Comparison of ENCODE assay signal across 28 cellular contexts in genomic region chr7:117637937-117638336, GRCh38.
"Had no signal": no experiment of that assay in that cellular context is flagged by ENCODE, and none has a peak within 500 bp of the region (broad histone marks: within the 10 kb centered on the region; RNA-seq: fewer than 3 reads in every experiment).

No MANE protein-coding gene starts in this region.

- H2AFZ ChIP-seq: neural progenitor cell, parathyroid adenoma had no signal

- H3K9me3 Mint-ChIP-seq: stimulated activated effector memory CD8-positive, alpha-beta T cell treated with anti-CD3 and anti-CD28 coated beads, Interleukin-12 subunit alpha, Interleukin-12 subunit beta, amount 100 ng/mL, for 72 hours had no signal

- H3K27ac Mint-ChIP-seq: naive thymus-derived CD8-positive, alpha-beta T cell; natural killer cell treated with Interleukin-12 subunit alpha and Interleukin-12 subunit beta and Interleukin-15 and Interleukin-18, amount 100 ng/mL, for 72 hours; neural progenitor cell; progenitor cell of endocrine pancreas; stimulated activated effector memory CD8-positive, alpha-beta T cell treated with anti-CD3 and anti-CD28 coated beads, Interleukin-12 subunit alpha, Interleukin-12 subunit beta, amount 100 ng/mL, for 72 hours; stimulated activated naive B cell treated with anti-CD40 and anti-IgM and Interleukin-4, amounts not matched to agents 10 μg/mL and 1 μg/mL and 100 μg/mL, for 72 hours; stimulated activated naive CD8-positive, alpha-beta T cell treated with anti-CD3 and anti-CD28 coated beads, Interleukin-15, Interleukin-2, amounts not matched to agents 100 ng/mL and 50 ng/mL, for 24 hours had no signal

- H3K4me3 Mint-ChIP-seq: naive thymus-derived CD8-positive, alpha-beta T cell; natural killer cell treated with Interleukin-12 subunit alpha and Interleukin-12 subunit beta and Interleukin-15 and Interleukin-18, amount 100 ng/mL, for 72 hours; neural progenitor cell; stimulated activated effector memory CD8-positive, alpha-beta T cell treated with anti-CD3 and anti-CD28 coated beads, Interleukin-12 subunit alpha, Interleukin-12 subunit beta, amount 100 ng/mL, for 72 hours; stimulated activated naive B cell treated with anti-CD40 and anti-IgM and Interleukin-4, amounts not matched to agents 10 μg/mL and 1 μg/mL and 100 μg/mL, for 72 hours; stimulated activated naive CD8-positive, alpha-beta T cell treated with anti-CD3 and anti-CD28 coated beads, Interleukin-15, Interleukin-2, amounts not matched to agents 100 ng/mL and 50 ng/mL, for 24 hours had no signal

- H3K4me1 Mint-ChIP-seq: naive thymus-derived CD8-positive, alpha-beta T cell; neural progenitor cell; stimulated activated effector memory CD8-positive, alpha-beta T cell treated with anti-CD3 and anti-CD28 coated beads, Interleukin-12 subunit alpha, Interleukin-12 subunit beta, amount 100 ng/mL, for 72 hours; stimulated activated naive B cell treated with anti-CD40 and anti-IgM and Interleukin-4, amounts not matched to agents 10 μg/mL and 1 μg/mL and 100 μg/mL, for 72 hours had no signal

- H3K36me3 Mint-ChIP-seq: naive thymus-derived CD8-positive, alpha-beta T cell; natural killer cell treated with Interleukin-12 subunit alpha and Interleukin-12 subunit beta and Interleukin-15 and Interleukin-18, amount 100 ng/mL, for 72 hours; stimulated activated effector memory CD8-positive, alpha-beta T cell treated with anti-CD3 and anti-CD28 coated beads, Interleukin-12 subunit alpha, Interleukin-12 subunit beta, amount 100 ng/mL, for 72 hours; stimulated activated naive B cell treated with anti-CD40 and anti-IgM and Interleukin-4, amounts not matched to agents 10 μg/mL and 1 μg/mL and 100 μg/mL, for 72 hours had no signal

- H3K27me3 ChIP-seq: neural progenitor cell, ovary, right lobe of liver, sigmoid colon, stomach, thyroid gland, tibial nerve, upper lobe of left lung, vagina had no signal

- H3K79me2 ChIP-seq: parathyroid adenoma had no signal

- ATAC-seq: naive thymus-derived CD8-positive, alpha-beta T cell; natural killer cell treated with Interleukin-12 subunit alpha and Interleukin-12 subunit beta and Interleukin-15 and Interleukin-18, amount 100 ng/mL, for 72 hours; psoas muscle; right cardiac atrium; right lobe of liver; stimulated activated effector memory CD8-positive, alpha-beta T cell treated with anti-CD3 and anti-CD28 coated beads, Interleukin-12 subunit alpha, Interleukin-12 subunit beta, amount 100 ng/mL, for 72 hours; stimulated activated naive B cell treated with anti-CD40 and anti-IgM and Interleukin-4, amounts not matched to agents 10 μg/mL and 1 μg/mL and 100 μg/mL, for 72 hours had no signal

- H3K9ac ChIP-seq: neural progenitor cell, parathyroid adenoma had no signal

- H3K4me2 ChIP-seq: neural progenitor cell had no signal

- H3K27me3 Mint-ChIP-seq: natural killer cell treated with Interleukin-12 subunit alpha and Interleukin-12 subunit beta and Interleukin-15 and Interleukin-18, amount 100 ng/mL, for 72 hours; stimulated activated naive B cell treated with anti-CD40 and anti-IgM and Interleukin-4, amounts not matched to agents 10 μg/mL and 1 μg/mL and 100 μg/mL, for 72 hours; stimulated activated naive CD8-positive, alpha-beta T cell treated with anti-CD3 and anti-CD28 coated beads, Interleukin-15, Interleukin-2, amounts not matched to agents 100 ng/mL and 50 ng/mL, for 24 hours had no signal

- H3K9me3 ChIP-seq: ovary, psoas muscle, right lobe of liver, sigmoid colon, stomach, thoracic aorta, thyroid gland, tibial nerve, upper lobe of left lung, vagina had no signal

- DNase-seq: naive thymus-derived CD8-positive, alpha-beta T cell; occipital lobe; ovary; posterior cingulate gyrus; psoas muscle; right cardiac atrium; right lobe of liver; sigmoid colon; small intestine; stimulated activated CD4-positive, alpha-beta T cell treated with anti-CD3 and anti-CD28 coated beads, Interleukin-15, amount 100 ng/mL, for 24 hours; stimulated activated CD4-positive, alpha-beta T cell treated with anti-CD3 and anti-CD28 coated beads, Interleukin-2, amount 100 ng/mL, for 24 hours; stimulated activated CD4-positive, alpha-beta T cell treated with anti-CD3 and anti-CD28 coated beads, Interleukin-2, amount 100 ng/mL, for 48 hours; stimulated activated CD4-positive, alpha-beta T cell treated with anti-CD3 and anti-CD28 coated beads, Interleukin-4, amount 100 ng/mL, for 24 hours; stimulated activated naive B cell treated with anti-CD40 and anti-IgM and Interleukin-4, amounts not matched to agents 10 μg/mL and 1 μg/mL and 100 μg/mL, for 72 hours; stimulated activated naive CD4-positive, alpha-beta T cell treated with Interleukin-2 at 50 U/mL for 16 hours; stomach; thyroid gland; trophoblast cell; upper lobe of left lung had no signal

- H3K4me3 ChIP-seq: neural progenitor cell, ovary, psoas muscle, right lobe of liver, sigmoid colon, stomach, thoracic aorta, thyroid gland, tibial nerve, upper lobe of left lung, vagina had no signal

- H3K36me3 ChIP-seq: neural progenitor cell, ovary, right lobe of liver, sigmoid colon, stomach, thoracic aorta, thyroid gland, tibial nerve, upper lobe of left lung, vagina had no signal

- H3K4me1 ChIP-seq: neural progenitor cell, parathyroid adenoma, psoas muscle, right lobe of liver, sigmoid colon, stomach, thyroid gland, tibial nerve, upper lobe of left lung, vagina had no signal

- H3K27ac ChIP-seq: neural progenitor cell, ovary, parathyroid adenoma, psoas muscle, right lobe of liver, sigmoid colon, stomach, thoracic aorta, thyroid gland, tibial nerve, upper lobe of left lung, vagina had no signal
